24 cellular contexts compared by ENCODE assay signal in genomic region chr14:40887912-40888311, GRCh38.
DNase-seq lines count a peak whose midpoint lies in the region; ATAC-seq, FAIRE-seq and TF ChIP-seq lines count a peak whose summit lies in the region.
"Had no signal": no experiment of that assay in that cellular context is flagged by ENCODE, and none has a peak within 500 bp of the region (broad histone marks: within the 10 kb centered on the region; RNA-seq: fewer than 3 reads in every experiment).

No MANE protein-coding gene starts in this region.

- no peaks in the 10 kb centered on the region for H3K4me1 Mint-ChIP-seq in activated CD8-positive, alpha-beta T cell treated with anti-CD3 and anti-CD28 coated beads for 36 hours (ENCODE audit: low read depth)
- H3K4me1 Mint-ChIP-seq: CD14-positive monocyte; CD8-positive, alpha-beta memory T cell had no signal

- no peak for ATAC-seq in A549
- ATAC-seq in activated CD8-positive, alpha-beta T cell treated with anti-CD3 and anti-CD28 coated beads for 36 hours = no peak
- ATAC-seq: GM12878, GM23338 had no signal

- H3K4me3 ChIP-seq in A549 (no peak overlapping the region), SK-N-MC (no peak overlapping the region), small intestine (ENCODE audit: low read depth in 1 of 2, low read length in 2 of 2) (no peak overlapping the region)
- H3K4me3 ChIP-seq: BLaER1 treated with 17β-estradiol and CSF1 and Interleukin-3, amounts not matched to agents 10 nM and 100 nM; GM12878; GM23338; HAP-1 had no signal

- H3K4me3 Mint-ChIP-seq in activated CD8-positive, alpha-beta T cell treated with anti-CD3 and anti-CD28 coated beads for 36 hours = no peak overlapping the region
- H3K4me3 Mint-ChIP-seq: CD14-positive monocyte; CD4-positive, alpha-beta T cell; CD8-positive, alpha-beta memory T cell; GM23338; HFFc6 had no signal

- TF ChIP-seq EP300 in A549 (IDR thresholded peaks at IDR 0.05) = no peak

- H3K36me3 ChIP-seq in SK-N-MC (ENCODE audit: insufficient read depth, low read length) (no peaks in the 10 kb centered on the region), small intestine (ENCODE audit: control insufficient read depth in 2 of 2, insufficient read depth in 2 of 2, low read length in 2 of 2) (no peaks in the 10 kb centered on the region)
- H3K36me3 ChIP-seq: BE2C; BLaER1 treated with 17β-estradiol and CSF1 and Interleukin-3, amounts not matched to agents 10 nM and 100 nM; HAP-1 had no signal

- CTCF ChIA-PET in A549 (lab: Yijun Ruan, JAX) = no interaction called here
- CTCF ChIA-PET in activated CD8-positive, alpha-beta T cell treated with anti-CD3 and anti-CD28 coated beads for 36 hours (lab: Charles Lee) = no interaction called here

- TF ChIP-seq POLR2A in A549 (IDR thresholded peaks at IDR 0.05; ENCODE audit: low read length) = no peak

- H3K27ac ChIP-seq in A549 = no peak overlapping the region
- H3K27ac ChIP-seq in SK-N-MC = peak overlapping the region; percentile 75
- H3K27ac ChIP-seq in small intestine (ENCODE audit: low read depth in 1 of 2, low read length in 1 of 2) = no peak overlapping the region
- H3K27ac ChIP-seq: BLaER1 treated with 17β-estradiol and CSF1 and Interleukin-3, amounts not matched to agents 10 nM and 100 nM had no signal

- H3K27me3 Mint-ChIP-seq in activated CD8-positive, alpha-beta T cell treated with anti-CD3 and anti-CD28 coated beads for 36 hours = no peaks in the 10 kb centered on the region
- H3K27me3 Mint-ChIP-seq: CD4-positive, alpha-beta T cell; CD8-positive, alpha-beta memory T cell had no signal

- intact Hi-C loops in activated CD8-positive, alpha-beta T cell treated with anti-CD3 and anti-CD28 coated beads for 36 hours (cut with micrococcal nuclease) = no loop called here

- H3K9me3 ChIP-seq in A549 (no peaks in the 10 kb centered on the region), SK-N-MC (ENCODE audit: low read depth, low read length) (no peaks in the 10 kb centered on the region), small intestine (ENCODE audit: control insufficient read depth, low read depth) (no peaks in the 10 kb centered on the region)
- H3K9me3 ChIP-seq: BE2C; BLaER1 treated with 17β-estradiol and CSF1 and Interleukin-3, amounts not matched to agents 10 nM and 100 nM; HAP-1 had no signal

- no peak for TF ChIP-seq CTCF in A549 (IDR thresholded peaks at IDR 0.05)
- TF ChIP-seq CTCF in activated CD8-positive, alpha-beta T cell treated with anti-CD3 and anti-CD28 coated beads for 36 hours (IDR thresholded peaks at IDR 0.05) = no peak

- no peak for FAIRE-seq in A549 (lab: Jason Lieb, UNC)
- peak; percentile 89 for FAIRE-seq in frontal cortex (lab: Jason Lieb, UNC)
- peak; percentile 86 for FAIRE-seq in small intestine (lab: Jason Lieb, UNC)
- FAIRE-seq: D721Med, GM12878, GM19239 had no signal

- POLR2A ChIA-PET in A549 (lab: Yijun Ruan, JAX) = no interaction called here
- POLR2A ChIA-PET in activated CD8-positive, alpha-beta T cell treated with anti-CD3 and anti-CD28 coated beads for 36 hours (lab: Charles Lee) = no interaction called here

- no peaks in the 10 kb centered on the region for H3K27me3 ChIP-seq in small intestine (ENCODE audit: control insufficient read depth in 2 of 2, insufficient read depth in 2 of 2, low read length in 2 of 2)
- H3K27me3 ChIP-seq: BE2C; BLaER1 treated with 17β-estradiol and CSF1 and Interleukin-3, amounts not matched to agents 10 nM and 100 nM had no signal

- TF ChIP-seq RAD21 in A549 (conservative IDR thresholded peaks at IDR 0.05 in 1 of 2, IDR thresholded peaks at IDR 0.05 in 1 of 2) = no peak

- DNase-seq in A549 (ENCODE audit: low read depth in 1 of 2, low spot score in 1 of 2) (no peak), SK-N-MC (ENCODE audit: low read depth, low spot score) (no peak), frontal cortex (ENCODE audit: low spot score in 2 of 2) (no peak), small intestine (no peak), T1000 (lab: John Stamatoyannopoulos, UW) (no peak)
- DNase-seq in effector CD8-positive, alpha-beta T cell (lab: John Stamatoyannopoulos, UW) = no peak
- DNase-seq in activated CD8-positive, alpha-beta T cell treated with anti-CD3 and anti-CD28 coated beads for 36 hours = no peak
- DNase-seq: ACHN; AML-193; BE2C; CD4-positive, alpha-beta T cell; CD8-positive, alpha-beta memory T cell; DMS 273 treated with DMSO at 0.1 percent for 48 hours; DMS79; EL; GDM1; HFFc6 had no signal

- WGBS in A549 (ENCODE audit: missing lambda C conversion rate) = 21% methylated on average over 2 of the region's 2 CpGs
- 84 to 86% (median 84%) methylated on average over 2 of the region's 2 CpGs for WGBS in small intestine, 3 donors

- no peaks in the 10 kb centered on the region for H3K36me3 Mint-ChIP-seq in activated CD8-positive, alpha-beta T cell treated with anti-CD3 and anti-CD28 coated beads for 36 hours (ENCODE audit: low read depth)
- H3K36me3 Mint-ChIP-seq: CD14-positive monocyte; CD8-positive, alpha-beta memory T cell had no signal

- H3K4me1 ChIP-seq in A549 (no peaks in the 10 kb centered on the region), small intestine (ENCODE audit: control insufficient read depth in 2 of 2, insufficient read depth in 1 of 2, low read depth in 1 of 2, low read length in 1 of 2) (no peaks in the 10 kb centered on the region)
- H3K4me1 ChIP-seq: BE2C; BLaER1 treated with 17β-estradiol and CSF1 and Interleukin-3, amounts not matched to agents 10 nM and 100 nM; HAP-1 had no signal

- H3K9ac ChIP-seq in SK-N-MC (ENCODE audit: insufficient read length) = no peak overlapping the region
- H3K9ac ChIP-seq: BLaER1 treated with 17β-estradiol and CSF1 and Interleukin-3, amounts not matched to agents 10 nM and 100 nM had no signal

- no peak overlapping the region for H3K27ac Mint-ChIP-seq in activated CD8-positive, alpha-beta T cell treated with anti-CD3 and anti-CD28 coated beads for 36 hours
- H3K27ac Mint-ChIP-seq: CD14-positive monocyte; CD4-positive, alpha-beta T cell; GM23338; HFFc6 had no signal

- peaks cover 1% of the 10 kb centered on the region for H3K9me3 Mint-ChIP-seq in activated CD8-positive, alpha-beta T cell treated with anti-CD3 and anti-CD28 coated beads for 36 hours
- H3K9me3 Mint-ChIP-seq: CD4-positive, alpha-beta T cell; GM23338 had no signal

- no peak overlapping the region for H3K4me2 ChIP-seq in A549
- H3K4me2 ChIP-seq: BLaER1 treated with 17β-estradiol and CSF1 and Interleukin-3, amounts not matched to agents 10 nM and 100 nM; GM23338 had no signal

TF ChIP-seq in A549, 52 proteins besides CTCF, POLR2A, EP300 and RAD21:
- TF ChIP-seq KDM5A (IDR thresholded peaks at IDR 0.05) (no peak), MAFK (IDR thresholded peaks at IDR 0.05; ENCODE audit: partially characterized antibody) (peak; percentile 45)
TF ChIP-seq in A549: peak in this region for 1.
